26 cellular contexts compared by ENCODE assay signal in the genomic region with DNA sequence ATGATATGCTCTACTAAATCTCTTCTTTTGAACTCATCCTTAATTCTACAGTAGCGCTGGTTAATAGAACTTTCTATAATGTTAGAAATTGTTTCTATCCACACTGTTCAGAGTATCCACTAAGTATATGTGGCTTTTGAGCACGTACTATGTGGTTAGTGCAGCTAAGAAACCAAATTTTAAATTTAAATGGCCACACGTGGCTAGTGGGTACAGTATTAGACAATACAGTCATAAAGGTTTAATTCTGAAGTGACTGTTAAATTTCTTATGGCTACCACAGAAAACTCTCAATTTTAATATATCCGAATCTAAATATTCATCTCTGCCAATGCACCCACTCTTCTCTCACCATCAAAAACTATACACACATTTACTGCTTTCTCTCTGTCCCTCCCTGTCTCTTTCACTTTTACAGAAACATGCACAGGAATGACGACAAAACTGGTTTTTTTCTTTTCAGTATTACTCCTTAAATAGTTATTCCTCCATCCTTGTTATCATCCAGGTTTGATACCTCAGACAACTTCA.
"Had no signal": no experiment of that assay in that cellular context is flagged by ENCODE, and none has a peak within 500 bp of the region (broad histone marks: within the 10 kb centered on the region; RNA-seq: fewer than 3 reads in every experiment).

No MANE protein-coding gene starts in this region.

- H3K27me3 ChIP-seq: ascending aorta, body of pancreas, MG63 had no signal

- H3K4me3 ChIP-seq: ascending aorta, body of pancreas, coronary artery, MG63, PC-9 had no signal

- H3K36me3 ChIP-seq: ascending aorta, MG63 had no signal

- H2AFZ ChIP-seq: PC-9 had no signal

- H3K4me1 ChIP-seq: ascending aorta, body of pancreas had no signal

- DNase-seq: activated CD4-positive, alpha-beta T cell treated with anti-CD3 and anti-CD28 coated beads for 48 hours; activated CD4-positive, alpha-beta T cell treated with anti-CD3 and anti-CD28 coated beads, Interleukin-2, amount 50 U/mL, for 4 hours; activated CD4-positive, CD25-positive, alpha-beta regulatory T cell treated with anti-CD3 and anti-CD28 coated beads, Interleukin-2, amount 50 U/mL, for 72 hours; activated CD8-positive, alpha-beta memory T cell treated with anti-CD3 and anti-CD28 coated beads, Interleukin-2, amount 50 U/mL, for 48 hours; activated CD8-positive, alpha-beta T cell treated with anti-CD3 and anti-CD28 coated beads, Interleukin-2, amount 10 ng/mL, durations not matched to agents 7 days and 5 days; activated effector memory CD4-positive, alpha-beta T cell treated with anti-CD3 and anti-CD28 coated beads, Interleukin-2, amount 50 U/mL, for 16 hours; activated naive CD4-positive, alpha-beta T cell treated with Interleukin-2 at 50 U/mL for 16 hours; activated naive CD8-positive, alpha-beta T cell treated with anti-CD3 and anti-CD28 coated beads, Interleukin-2, amount 50 U/mL, for 24 hours; activated T-cell treated with anti-CD3 and anti-CD28 coated beads, Interleukin-2, amount 50 U/mL, for 1 hour; amniotic stem cell; body of pancreas; central memory CD4-positive, alpha-beta T cell; MG63; MV-4-11; NCI-H1092 treated with DMSO at 0.1 percent for 48 hours; NCI-H1417 treated with DMSO at 0.1 percent for 48 hours; NCI-H1694 treated with DMSO at 0.1 percent for 48 hours; NCI-H2029 treated with DMSO at 0.1 percent for 48 hours; NCI-H446; NCI-H524; PC-9; SHP77 treated with DMSO at 0.1 percent for 48 hours had no signal

- H3K9me3 ChIP-seq: ascending aorta, body of pancreas, MG63 had no signal

- ATAC-seq: activated CD8-positive, alpha-beta T cell treated with anti-CD3 and anti-CD28 coated beads, Interleukin-2, amount 10 ng/mL, durations not matched to agents 7 days and 5 days; activated naive CD4-positive, alpha-beta T cell treated with anti-CD3 and anti-CD28 coated beads, Interleukin-2, amount 50 U/mL, for 72 hours; activated naive CD8-positive, alpha-beta T cell treated with anti-CD3 and anti-CD28 coated beads, Interleukin-2, amount 50 U/mL, for 24 hours; body of pancreas; WTC11 had no signal

- H3K4me2 ChIP-seq: PC-9 had no signal

- H3K27ac ChIP-seq: ascending aorta, body of pancreas, coronary artery, PC-9 had no signal
